Comparison of ENCODE assay signal across 9 cellular contexts in the genomic region with DNA sequence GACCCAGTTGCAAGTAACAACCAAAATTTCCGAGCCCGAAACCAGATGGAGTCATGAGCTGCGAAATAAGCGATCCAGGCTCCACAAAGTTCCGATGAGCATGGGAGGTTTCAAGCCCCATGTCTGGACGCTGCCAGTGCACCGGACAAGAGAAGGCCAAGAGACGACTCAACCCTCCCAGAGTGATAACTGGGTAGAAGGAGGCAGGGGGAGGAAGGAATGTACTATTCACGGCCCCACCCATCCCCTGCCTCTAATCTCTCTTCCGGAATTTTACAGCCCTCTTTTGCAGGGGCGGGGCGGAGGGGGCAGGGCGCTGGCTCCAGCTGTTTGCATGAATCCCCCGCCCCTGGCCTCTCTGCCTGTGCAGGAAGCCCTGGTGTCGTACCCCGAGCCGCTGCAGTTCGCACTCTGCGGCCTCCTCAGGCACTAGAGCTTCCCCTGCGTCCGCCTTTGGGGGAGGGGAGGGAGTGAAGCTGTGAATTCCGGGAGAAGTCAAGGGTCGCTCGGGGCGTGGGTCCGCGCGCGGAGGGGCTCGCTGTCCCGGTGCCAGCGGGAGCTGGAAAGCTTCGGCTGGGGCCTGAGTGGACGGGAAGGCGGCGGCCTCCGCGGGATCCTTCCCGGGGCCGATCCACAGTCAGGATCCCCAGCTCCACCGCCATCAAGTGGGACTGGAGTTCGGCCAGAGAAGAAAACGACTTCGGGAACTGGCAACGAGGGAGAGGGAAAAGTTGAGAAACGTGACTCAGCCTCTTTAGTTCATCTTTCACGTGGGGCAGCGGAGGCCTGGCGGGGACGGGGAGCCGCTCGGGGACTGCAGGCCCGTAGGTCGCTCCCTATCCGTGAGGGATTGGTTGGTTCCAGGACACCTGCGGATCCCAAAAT. TPM values are rescaled to one million over a fixed set of nuclear protein-coding genes. Genes with fewer than 3 reads are reported as not detected.
DNase-seq lines count a peak whose midpoint lies in the region; ATAC-seq and TF ChIP-seq lines count a peak whose summit lies in the region.
"Had no signal": no experiment of that assay in that cellular context is flagged by ENCODE, and none has a peak within 500 bp of the region (broad histone marks: within the 10 kb centered on the region; RNA-seq: fewer than 3 reads in every experiment).

No MANE protein-coding gene starts in this region.

- H3K4me3 ChIP-seq in duodenal mucosa (ENCODE audit: low read depth in 1 of 2, low read length in 2 of 2) (peak overlapping the region; percentile 67 to 72), lower lobe of right lung (peak overlapping the region; percentile 62)
- H3K4me3 ChIP-seq: SJSA1 had no signal

- H3K36me3 ChIP-seq in KOPT-K1 (ENCODE audit: insufficient read depth, low read length): no peaks in the 10 kb centered on the region
- H3K36me3 ChIP-seq in duodenal mucosa (ENCODE audit: control insufficient read depth in 1 of 2, insufficient read depth in 2 of 2, low read length in 2 of 2): no peaks in the 10 kb centered on the region
- no peaks in the 10 kb centered on the region for H3K36me3 ChIP-seq in lower lobe of right lung
- H3K36me3 ChIP-seq: SJSA1 had no signal

- DNase-seq in CMK (ENCODE audit: low read depth) (peak; percentile 98), lower lobe of right lung (peak; percentile 95), NCI-H2107 treated with DMSO at 0.1 percent for 48 hours (lab: John Stamatoyannopoulos, UW; ENCODE audit: unreplicated experiment) (no peak)
- peak; percentile 87 for DNase-seq in activated CD4-positive, alpha-beta T cell treated with anti-CD3 and anti-CD28 coated beads for 48 hours
- DNase-seq in stimulated activated CD4-positive, alpha-beta T cell treated with anti-CD3 and anti-CD28 coated beads, TNF-alpha, amount 100 ng/mL, for 4 hours (ENCODE audit: low read depth in 3 of 3): peak; percentile 46 to 71 (median 65)

- intact Hi-C loops in lower lobe of right lung (cut with DNase I): no loop called here

- no peak for TF ChIP-seq CTCF in lower lobe of right lung (IDR thresholded peaks at IDR 0.05)

- H3K27me3 ChIP-seq in duodenal mucosa (ENCODE audit: control insufficient read depth in 1 of 2, insufficient read depth in 2 of 2, low read length in 2 of 2) (no peaks in the 10 kb centered on the region), lower lobe of right lung (ENCODE audit: low read depth) (no peaks in the 10 kb centered on the region)
- H3K27me3 ChIP-seq: SJSA1 had no signal

- H3K9me3 ChIP-seq in KOPT-K1 (ENCODE audit: insufficient read depth, low read length, poor library complexity, severe bottlenecking) (no peaks in the 10 kb centered on the region), duodenal mucosa (ENCODE audit: control insufficient read depth in 1 of 2, low read length in 2 of 2) (no peaks in the 10 kb centered on the region), lower lobe of right lung (no peaks in the 10 kb centered on the region)
- H3K9me3 ChIP-seq: SJSA1 had no signal

- ATAC-seq in GM21526 (IDR thresholded peaks at IDR 0.05; ENCODE audit: low FRiP score, unreplicated experiment) (peak; percentile 51), lower lobe of right lung (peak; percentile 92 to 95)

- H3K27ac ChIP-seq in KOPT-K1 (ENCODE audit: low read depth, low read length, poor library complexity, severe bottlenecking): peak overlapping the region; percentile 93
- peak overlapping the region; percentile 96 for H3K27ac ChIP-seq in duodenal mucosa (ENCODE audit: low read depth, low read length)
- peak overlapping the region; percentile 99 for H3K27ac ChIP-seq in lower lobe of right lung
- H3K27ac ChIP-seq: SJSA1 had no signal

- H3K4me1 ChIP-seq in duodenal mucosa (ENCODE audit: control insufficient read depth in 1 of 2, insufficient read depth in 2 of 2, low read length in 2 of 2): peaks cover 41 to 42% of the 10 kb centered on the region in 2 donors
- peaks cover 58% of the 10 kb centered on the region for H3K4me1 ChIP-seq in lower lobe of right lung

- peak overlapping the region; percentile 80 to 83 for H3K9ac ChIP-seq in duodenal mucosa (ENCODE audit: low read depth in 1 of 2, low read length in 2 of 2)

RNA-seq across cellular contexts. Expression of a gene that starts 6.3 kb away (rescaled TPM):
- 205 TPM for total RNA-seq in lower lobe of right lung
